Comparison of ENCODE assay signal across 21 cellular contexts in the genomic region with DNA sequence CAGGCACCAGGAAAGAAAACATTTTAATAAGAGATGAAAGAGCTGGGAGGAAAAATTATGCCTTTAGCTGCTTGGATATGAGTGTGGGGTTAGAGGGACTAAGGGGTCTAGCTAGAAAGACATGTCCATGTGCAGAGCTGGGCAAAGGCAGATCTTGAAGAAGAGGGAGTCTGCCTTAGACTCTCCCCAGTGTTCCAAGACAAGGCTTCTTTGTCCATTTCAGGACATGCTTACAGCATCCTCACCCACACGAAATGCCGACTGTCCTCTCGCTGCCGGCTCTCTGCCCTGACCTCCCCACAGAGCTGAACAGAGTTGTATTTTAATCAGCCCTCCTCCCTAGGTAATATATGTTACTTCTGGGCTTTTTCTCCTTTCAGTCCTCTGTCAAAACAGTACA.
"Had no signal": no experiment of that assay in that cellular context is flagged by ENCODE, and none has a peak within 500 bp of the region (broad histone marks: within the 10 kb centered on the region; RNA-seq: fewer than 3 reads in every experiment).

No MANE protein-coding gene starts in this region.

- DNase-seq: cerebellar nuclear complex; esophagus squamous epithelium; foreskin fibroblast; heart left ventricle; islet precursor cell; left ventricle myocardium inferior; lower lobe of right lung; mesenchymal stem cell; midbrain; occipital lobe; pancreas; retina; right lobe of liver; stimulated activated CD4-positive, alpha-beta T cell treated with anti-CD3 and anti-CD28 coated beads, Interleukin-2, amount 100 ng/mL, for 24 hours; stimulated activated CD4-positive, alpha-beta T cell treated with anti-CD3 and anti-CD28 coated beads, Interleukin-4, amount 100 ng/mL, for 4 hours; stimulated activated naive B cell treated with anti-CD40 and anti-IgM and Interleukin-4, amounts not matched to agents 10 μg/mL and 1 μg/mL and 100 μg/mL, for 72 hours; stimulated activated naive CD8-positive, alpha-beta T cell treated with anti-CD3 and anti-CD28 coated beads, Interleukin-15, amount 100 ng/mL, for 72 hours; trophoblast cell had no signal

- H3K4me1 ChIP-seq: esophagus squamous epithelium, pancreas, prostate gland, right lobe of liver had no signal

- H3K27ac ChIP-seq: esophagus squamous epithelium, heart left ventricle, left ventricle myocardium inferior, lower lobe of right lung, pancreas, prostate gland, right lobe of liver had no signal

- H3K36me3 ChIP-seq: esophagus squamous epithelium, heart left ventricle, left ventricle myocardium inferior, lower lobe of right lung, pancreas, prostate gland, right lobe of liver had no signal

- H3K9me3 Mint-ChIP-seq: dendritic cell treated with granulocyte-macrophage colony-stimulating factor and Interleukin-4, amounts not matched to agents 40 ng/mL and 50 ng/mL, for 4 days; natural killer cell treated with Interleukin-12 subunit alpha and Interleukin-12 subunit beta and Interleukin-15 and Interleukin-18, amount 100 ng/mL, for 72 hours; stimulated activated naive B cell treated with anti-CD40 and anti-IgM and Interleukin-4, amounts not matched to agents 10 μg/mL and 1 μg/mL and 100 μg/mL, for 72 hours; stimulated activated naive CD8-positive, alpha-beta T cell treated with anti-CD3 and anti-CD28 coated beads, Interleukin-15, amount 100 ng/mL, for 72 hours had no signal

- H3K36me3 Mint-ChIP-seq: natural killer cell treated with Interleukin-12 subunit alpha and Interleukin-12 subunit beta and Interleukin-15 and Interleukin-18, amount 100 ng/mL, for 72 hours; stimulated activated naive B cell treated with anti-CD40 and anti-IgM and Interleukin-4, amounts not matched to agents 10 μg/mL and 1 μg/mL and 100 μg/mL, for 72 hours had no signal

- ATAC-seq: heart left ventricle; lower lobe of right lung; natural killer cell treated with Interleukin-12 subunit alpha and Interleukin-12 subunit beta and Interleukin-15 and Interleukin-18, amount 100 ng/mL, for 72 hours; pancreas; right lobe of liver; stimulated activated naive B cell treated with anti-CD40 and anti-IgM and Interleukin-4, amounts not matched to agents 10 μg/mL and 1 μg/mL and 100 μg/mL, for 72 hours; stimulated activated naive CD8-positive, alpha-beta T cell treated with anti-CD3 and anti-CD28 coated beads, Interleukin-15, amount 100 ng/mL, for 72 hours had no signal

- H3K4me3 ChIP-seq: esophagus squamous epithelium, heart left ventricle, left ventricle myocardium inferior, lower lobe of right lung, pancreas, prostate gland, right lobe of liver had no signal

- H3K9me3 ChIP-seq: esophagus squamous epithelium, heart left ventricle, left ventricle myocardium inferior, lower lobe of right lung, pancreas, prostate gland, right lobe of liver had no signal

- H3K4me3 Mint-ChIP-seq: dendritic cell treated with granulocyte-macrophage colony-stimulating factor and Interleukin-4, amounts not matched to agents 40 ng/mL and 50 ng/mL, for 4 days; natural killer cell treated with Interleukin-12 subunit alpha and Interleukin-12 subunit beta and Interleukin-15 and Interleukin-18, amount 100 ng/mL, for 72 hours; stimulated activated naive B cell treated with anti-CD40 and anti-IgM and Interleukin-4, amounts not matched to agents 10 μg/mL and 1 μg/mL and 100 μg/mL, for 72 hours; stimulated activated naive CD8-positive, alpha-beta T cell treated with anti-CD3 and anti-CD28 coated beads, Interleukin-15, amount 100 ng/mL, for 72 hours had no signal

- H3K4me1 Mint-ChIP-seq: stimulated activated naive B cell treated with anti-CD40 and anti-IgM and Interleukin-4, amounts not matched to agents 10 μg/mL and 1 μg/mL and 100 μg/mL, for 72 hours had no signal

- H3K27ac Mint-ChIP-seq: dendritic cell treated with granulocyte-macrophage colony-stimulating factor and Interleukin-4, amounts not matched to agents 40 ng/mL and 50 ng/mL, for 4 days; natural killer cell treated with Interleukin-12 subunit alpha and Interleukin-12 subunit beta and Interleukin-15 and Interleukin-18, amount 100 ng/mL, for 72 hours; stimulated activated naive B cell treated with anti-CD40 and anti-IgM and Interleukin-4, amounts not matched to agents 10 μg/mL and 1 μg/mL and 100 μg/mL, for 72 hours; stimulated activated naive CD8-positive, alpha-beta T cell treated with anti-CD3 and anti-CD28 coated beads, Interleukin-15, amount 100 ng/mL, for 72 hours had no signal

- H3K27me3 ChIP-seq: esophagus squamous epithelium, heart left ventricle, right lobe of liver had no signal

- H3K27me3 Mint-ChIP-seq: dendritic cell treated with granulocyte-macrophage colony-stimulating factor and Interleukin-4, amounts not matched to agents 40 ng/mL and 50 ng/mL, for 4 days had no signal
